Comparison of ENCODE assay signal across 8 cellular contexts in the genomic region with DNA sequence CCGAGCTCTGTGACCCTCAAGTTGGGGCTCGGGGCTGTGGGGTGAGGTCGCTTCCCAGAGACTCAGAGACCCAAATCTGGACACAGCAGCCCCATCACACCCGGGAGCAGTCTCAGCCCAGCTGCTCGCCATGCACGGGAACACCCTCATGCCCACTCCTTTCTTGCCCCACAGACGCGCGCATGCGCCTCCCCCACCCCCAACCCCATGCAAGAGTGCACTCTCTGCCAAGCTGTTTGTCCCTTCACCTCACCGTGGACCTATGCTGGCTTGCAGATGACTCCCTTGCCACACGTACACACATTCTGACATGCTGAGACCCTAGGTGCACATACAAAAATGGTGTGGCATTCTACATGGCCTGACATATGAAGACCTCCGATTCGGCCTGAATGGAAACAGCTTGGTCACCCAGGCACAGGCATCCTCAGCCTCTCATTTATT. TPM values are rescaled to one million over a fixed set of nuclear protein-coding genes. Genes with fewer than 3 reads are reported as not detected.
A peak's percentile ranks its signal among the peaks of the same experiment; 100 is the strongest.
DNase-seq lines count a peak whose midpoint lies in the region; TF ChIP-seq lines count a peak whose summit lies in the region.

No MANE protein-coding gene starts in this region.

- no peak for TF ChIP-seq EP300 in neural cell (conservative IDR thresholded peaks at IDR 0.05; ENCODE audit: poor library complexity, severe bottlenecking)

- peak overlapping the region; percentile 84 for H3K9ac ChIP-seq in BLaER1
- H3K9ac ChIP-seq in NT2/D1 (ENCODE audit: insufficient read length, low read depth): peak overlapping the region; percentile 54
- peak overlapping the region; percentile 1 for H3K9ac ChIP-seq in neural cell (ENCODE audit: low read length)

- no peak overlapping the region for H2AFZ ChIP-seq in neural cell (ENCODE audit: low read depth, low read length)

- H3K79me2 ChIP-seq in neural cell (replicated peaks; ENCODE audit: insufficient read depth, low read length): no peaks in the 10 kb centered on the region

- TF ChIP-seq POLR2A in erythroblast (IDR thresholded peaks at IDR 0.05; ENCODE audit: low read length): no peak

- no peaks in the 10 kb centered on the region for H3K36me3 ChIP-seq in BLaER1
- H3K36me3 ChIP-seq in NT2/D1 (ENCODE audit: insufficient read depth, insufficient read length, low read length): peaks cover 3% of the 10 kb centered on the region
- H3K36me3 ChIP-seq in neural cell (ENCODE audit: insufficient read depth, low read length): no peaks in the 10 kb centered on the region

- H3K4me1 ChIP-seq in BLaER1 (peaks cover 61% of the 10 kb centered on the region), NT2/D1 (ENCODE audit: insufficient read depth, insufficient read length) (peaks cover 41% of the 10 kb centered on the region)

- intact Hi-C loops in dorsolateral prefrontal cortex (cut with DNase I): no loop called here

- H3K4me2 ChIP-seq in BLaER1: peak overlapping the region; percentile 98
- H3K4me2 ChIP-seq in neural cell (ENCODE audit: low read length): no peak overlapping the region

- H3K9me3 ChIP-seq in BLaER1 (peaks cover 11% of the 10 kb centered on the region; the same call in 1 of the 2 replicates), NT2/D1 (ENCODE audit: insufficient read depth, low read length) (peaks cover 11% of the 10 kb centered on the region; the same call in 1 of the 2 replicates), neural cell (ENCODE audit: low read length) (no peaks in the 10 kb centered on the region)

- H3K27me3 ChIP-seq in BLaER1 (no peaks in the 10 kb centered on the region), NT2/D1 (ENCODE audit: insufficient read depth, insufficient read length) (peaks cover 19% of the 10 kb centered on the region), dorsolateral prefrontal cortex (no peaks in the 10 kb centered on the region), neural cell (ENCODE audit: insufficient read depth, low read depth, low read length) (peaks cover 2% of the 10 kb centered on the region)

- H3K27ac ChIP-seq in BLaER1: peak overlapping the region; percentile 91
- H3K27ac ChIP-seq in dorsolateral prefrontal cortex: peak overlapping the region in 43 of 59 donors; percentile 14 to 85 (median 65)
- no peak overlapping the region for H3K27ac ChIP-seq in neural cell (ENCODE audit: low read length)

- no peaks in the 10 kb centered on the region for H3K9me2 ChIP-seq in neural cell (ENCODE audit: insufficient read depth, low read length)

- DNase-seq in NT2/D1 (ENCODE audit: low read depth, low spot score) (no peak), dorsolateral prefrontal cortex (peak in 1 of 10 donors; percentile 43), SHP77 (lab: John Stamatoyannopoulos, UW) (no peak), erythroblast (lab: John Stamatoyannopoulos, UW) (no peak), GDM1 (lab: John Stamatoyannopoulos, UW) (no peak), COLO829 (ENCODE audit: low spot score) (no peak)

- H3K4me3 ChIP-seq in BLaER1 (peak overlapping the region; percentile 73), NT2/D1 (ENCODE audit: insufficient read length, low read depth) (peak overlapping the region; percentile 8), dorsolateral prefrontal cortex (peak overlapping the region in 37 of 59 donors; percentile 1 to 56 (median 41)), neural cell (ENCODE audit: low read length) (no peak overlapping the region)

- H4K20me1 ChIP-seq in BLaER1: peaks cover 24% of the 10 kb centered on the region
- no peaks in the 10 kb centered on the region for H4K20me1 ChIP-seq in neural cell (ENCODE audit: insufficient read depth)

- no peak for TF ChIP-seq RAD21 in neural cell (conservative IDR thresholded peaks at IDR 0.05)

- H3F3A ChIP-seq in neural cell (ENCODE audit: insufficient read depth, low read length, poor library complexity, severe bottlenecking): no peaks in the 10 kb centered on the region

- TF ChIP-seq CTCF in dorsolateral prefrontal cortex (IDR thresholded peaks at IDR 0.05 in 54 of 56, conservative IDR thresholded peaks at IDR 0.05 in 2 of 56; ENCODE audit: low read depth in 1 of 56, partially characterized antibody in 56 of 56) (no peak), neural cell (IDR thresholded peaks at IDR 0.05; ENCODE audit: poor library complexity, severe bottlenecking) (no peak)

TF ChIP-seq in neural cell, 6 proteins besides CTCF, POLR2A, EP300 and RAD21:
- TF ChIP-seq POLR2AphosphoS5 (IDR thresholded peaks at IDR 0.05): no peak
- TF ChIP-seq SMC3 (conservative IDR thresholded peaks at IDR 0.05; ENCODE audit: poor library complexity): no peak
- TF ChIP-seq TAF1 (IDR thresholded peaks at IDR 0.05; ENCODE audit: low read depth): no peak
- no peak for TF ChIP-seq MXI1 (conservative IDR thresholded peaks at IDR 0.05; ENCODE audit: poor library complexity, severe bottlenecking)
- no peak for TF ChIP-seq EZH2 (IDR thresholded peaks at IDR 0.05; ENCODE audit: borderline replicate concordance, insufficient read depth, low read length, poor library complexity, severe bottlenecking)
- TF ChIP-seq, protein P1, sequence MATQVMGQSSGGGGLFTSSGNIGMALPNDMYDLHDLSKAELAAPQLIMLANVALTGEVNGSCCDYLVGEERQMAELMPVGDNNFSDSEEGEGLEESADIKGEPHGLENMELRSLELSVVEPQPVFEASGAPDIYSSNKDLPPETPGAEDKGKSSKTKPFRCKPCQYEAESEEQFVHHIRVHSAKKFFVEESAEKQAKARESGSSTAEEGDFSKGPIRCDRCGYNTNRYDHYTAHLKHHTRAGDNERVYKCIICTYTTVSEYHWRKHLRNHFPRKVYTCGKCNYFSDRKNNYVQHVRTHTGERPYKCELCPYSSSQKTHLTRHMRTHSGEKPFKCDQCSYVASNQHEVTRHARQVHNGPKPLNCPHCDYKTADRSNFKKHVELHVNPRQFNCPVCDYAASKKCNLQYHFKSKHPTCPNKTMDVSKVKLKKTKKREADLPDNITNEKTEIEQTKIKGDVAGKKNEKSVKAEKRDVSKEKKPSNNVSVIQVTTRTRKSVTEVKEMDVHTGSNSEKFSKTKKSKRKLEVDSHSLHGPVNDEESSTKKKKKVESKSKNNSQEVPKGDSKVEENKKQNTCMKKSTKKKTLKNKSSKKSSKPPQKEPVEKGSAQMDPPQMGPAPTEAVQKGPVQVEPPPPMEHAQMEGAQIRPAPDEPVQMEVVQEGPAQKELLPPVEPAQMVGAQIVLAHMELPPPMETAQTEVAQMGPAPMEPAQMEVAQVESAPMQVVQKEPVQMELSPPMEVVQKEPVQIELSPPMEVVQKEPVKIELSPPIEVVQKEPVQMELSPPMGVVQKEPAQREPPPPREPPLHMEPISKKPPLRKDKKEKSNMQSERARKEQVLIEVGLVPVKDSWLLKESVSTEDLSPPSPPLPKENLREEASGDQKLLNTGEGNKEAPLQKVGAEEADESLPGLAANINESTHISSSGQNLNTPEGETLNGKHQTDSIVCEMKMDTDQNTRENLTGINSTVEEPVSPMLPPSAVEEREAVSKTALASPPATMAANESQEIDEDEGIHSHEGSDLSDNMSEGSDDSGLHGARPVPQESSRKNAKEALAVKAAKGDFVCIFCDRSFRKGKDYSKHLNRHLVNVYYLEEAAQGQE (IDR thresholded peaks at IDR 0.05; ENCODE audit: borderline replicate concordance): no peak

RNA-seq across cellular contexts. Expression of a gene that starts 0.5 kb away (rescaled TPM):
- 1 to 10 TPM in 105 of 120 experiments, under 1 TPM in 15; 0.45 to 6.5 (median 1.9) TPM for total RNA-seq in dorsolateral prefrontal cortex
- polyA plus RNA-seq in neural cell: not detected in 2 replicates
- polyA minus RNA-seq in neural cell: not detected in 2 replicates

RNA-seq across cellular contexts. Expression of a gene that starts 18.9 kb away (rescaled TPM):
- total RNA-seq in dorsolateral prefrontal cortex: 10 to 100 TPM in 107 of 120 experiments, 1 to 10 TPM in 13; 4.0 to 30.0 (median 14.9) TPM
- 1.4 and 4.2 TPM in 2 replicates for polyA plus RNA-seq in neural cell
- 0.24 and 1.3 TPM in 2 replicates for polyA minus RNA-seq in neural cell

RNA-seq across cellular contexts. Expression of a gene that starts 25.6 kb away (rescaled TPM):
- total RNA-seq in dorsolateral prefrontal cortex: 100 to 1,000 TPM in 2 of 120 experiments, 10 to 100 TPM in 118; 29.6 to 145 (median 58.1) TPM
- 5.3 and 8.4 TPM in 2 replicates for polyA plus RNA-seq in neural cell
- 6.3 and 7.3 TPM in 2 replicates for polyA minus RNA-seq in neural cell

RNA-seq across cellular contexts. Expression of a gene that starts 27.6 kb away (rescaled TPM):
- 10 to 100 TPM; 10.3 to 25.1 (median 16.2) TPM for total RNA-seq in dorsolateral prefrontal cortex
- 78.3 and 108 TPM in 2 replicates for polyA plus RNA-seq in neural cell
- polyA minus RNA-seq in neural cell: 31.5 and 32.9 TPM in 2 replicates

RNA-seq across cellular contexts. Expression of a gene that starts 28.4 kb away (rescaled TPM):
- 10 to 100 TPM; 15.9 to 71.3 (median 33.4) TPM for total RNA-seq in dorsolateral prefrontal cortex
- polyA plus RNA-seq in neural cell: 40.3 and 51.2 TPM in 2 replicates
- 19.8 and 21.9 TPM in 2 replicates for polyA minus RNA-seq in neural cell

Comparison
In these comparisons a context has a peak if more than half of its experiments do, and no peak if none do; other contexts are left out.
1. H3K9ac ChIP-seq: peak in every context shown above with its lines; median percentile 84 in BLaER1; 54 in NT2/D1; 1 in neural cell.